In genomic region chr22:22425366-22425765, GRCh38 we compare ENCODE assay signal across 12 cellular contexts.
"Had no signal": no experiment of that assay in that cellular context is flagged by ENCODE, and none has a peak within 500 bp of the region (broad histone marks: within the 10 kb centered on the region; RNA-seq: fewer than 3 reads in every experiment).

No MANE protein-coding gene starts in this region.

- DNase-seq: activated CD4-positive, alpha-beta memory T cell treated with anti-CD3 and anti-CD28 coated beads for 36 hours; activated gamma-delta T cell; activated T-cell treated with anti-CD3 and anti-CD28 coated beads, Interleukin-2, amount 50 U/mL, for 48 hours; anterior cingulate cortex; retina; stimulated activated naive CD4-positive, alpha-beta T cell; upper lobe of left lung had no signal

- H3K36me3 ChIP-seq: neutrophil, suprapubic skin, upper lobe of left lung had no signal

- H3K79me2 ChIP-seq: hepatocyte had no signal

- H3K27me3 ChIP-seq: upper lobe of left lung had no signal

- H3K27ac Mint-ChIP-seq: activated CD4-positive, alpha-beta memory T cell treated with anti-CD3 and anti-CD28 coated beads for 36 hours; activated naive CD8-positive, alpha-beta T cell; T-helper 2 cell treated with Interferon-gamma antibody and Interleukin-4, amounts not matched to agents 5 μg/mL and 100 μg/mL, for 36 hours had no signal

- H3K36me3 Mint-ChIP-seq: activated CD4-positive, alpha-beta memory T cell treated with anti-CD3 and anti-CD28 coated beads for 36 hours; activated naive CD8-positive, alpha-beta T cell had no signal

- H3K4me3 Mint-ChIP-seq: activated CD4-positive, alpha-beta memory T cell treated with anti-CD3 and anti-CD28 coated beads for 36 hours; activated naive CD8-positive, alpha-beta T cell; T-helper 2 cell treated with Interferon-gamma antibody and Interleukin-4, amounts not matched to agents 5 μg/mL and 100 μg/mL, for 36 hours had no signal

- H3K4me2 ChIP-seq: hepatocyte had no signal

- H3K4me3 ChIP-seq: hepatocyte, suprapubic skin, upper lobe of left lung had no signal

- H3K4me1 ChIP-seq: suprapubic skin, upper lobe of left lung had no signal

- H3K27ac ChIP-seq: hepatocyte, neutrophil, suprapubic skin, upper lobe of left lung had no signal

- H3K9me3 Mint-ChIP-seq: activated CD4-positive, alpha-beta memory T cell treated with anti-CD3 and anti-CD28 coated beads for 36 hours; T-helper 2 cell treated with Interferon-gamma antibody and Interleukin-4, amounts not matched to agents 5 μg/mL and 100 μg/mL, for 36 hours had no signal

- H2AFZ ChIP-seq: hepatocyte had no signal

- H3K9me3 ChIP-seq: neutrophil, suprapubic skin, upper lobe of left lung had no signal
